ENCODE assay signal across 11 cellular contexts in the genomic region with DNA sequence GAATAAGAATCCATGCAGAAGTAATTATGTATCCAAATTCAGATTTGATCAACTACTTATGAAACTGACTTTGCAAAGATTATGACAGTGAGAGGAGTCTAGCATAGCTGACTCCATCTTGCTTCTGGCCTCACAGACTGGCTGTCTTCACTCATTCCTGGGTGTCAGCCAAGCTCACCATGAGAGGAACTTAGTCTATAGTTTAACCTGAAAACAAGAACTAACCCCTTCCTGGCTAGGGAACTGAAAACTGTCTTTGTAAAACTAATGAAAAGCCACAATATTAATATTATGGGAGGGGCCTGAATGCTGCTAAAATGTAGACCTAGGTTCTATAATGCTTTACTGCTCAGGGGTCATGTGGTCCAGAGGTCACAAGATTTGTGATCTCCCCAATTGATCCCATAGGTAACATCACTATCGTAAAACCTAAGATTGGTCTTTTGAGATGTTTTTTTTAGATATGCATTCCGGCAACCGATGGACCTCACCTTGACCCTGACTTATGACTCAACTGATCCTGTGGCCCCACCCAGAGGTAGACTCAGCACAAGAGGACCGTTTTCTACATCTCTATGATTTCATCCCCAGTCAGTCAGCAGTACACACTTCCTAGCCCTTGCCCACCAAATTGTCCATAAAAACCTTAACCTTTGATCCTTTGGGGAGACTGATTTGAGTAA. TPM values are rescaled to one million over a fixed set of nuclear protein-coding genes. Genes with fewer than 3 reads are reported as not detected.
DNase-seq lines count a peak whose midpoint lies in the region; ATAC-seq and TF ChIP-seq lines count a peak whose summit lies in the region.
"Had no signal": no experiment of that assay in that cellular context is flagged by ENCODE, and none has a peak within 500 bp of the region (broad histone marks: within the 10 kb centered on the region; RNA-seq: fewer than 3 reads in every experiment).

No MANE protein-coding gene starts in this region.

- POLR2A ChIA-PET in HCT116 (lab: Charles Lee) = no interaction called here

- intact Hi-C loops in HCT116 (cut with micrococcal nuclease) = no loop called here

- no peak overlapping the region for H4K91ac ChIP-seq in mesenchymal stem cell (ENCODE audit: low read length)

- no peaks in the 10 kb centered on the region for H3K9me3 ChIP-seq in HCT116 (ENCODE audit: control insufficient read depth in 1 of 2, insufficient read depth in 1 of 2, low read depth in 1 of 2, low read length in 2 of 2)
- no peaks in the 10 kb centered on the region for H3K9me3 ChIP-seq in mesenchymal stem cell (ENCODE audit: control insufficient read depth, low read length)
- no peaks in the 10 kb centered on the region for H3K9me3 ChIP-seq in T-helper 17 cell (ENCODE audit: control insufficient read depth, low read length, poor library complexity, severe bottlenecking)

- no peak overlapping the region for H3K9ac ChIP-seq in HCT116 (ENCODE audit: low read length)
- H3K9ac ChIP-seq in mesenchymal stem cell (ENCODE audit: low read length) = no peak overlapping the region

- peak; percentile 19 for DNase-seq in HCT116 (ENCODE audit: low read depth, low spot score)
- peak; percentile 40 for DNase-seq in MV-4-11 (lab: John Stamatoyannopoulos, UW)
- DNase-seq in mesenchymal stem cell = peak; percentile 5
- no peak for DNase-seq in T-helper 17 cell
- no peak for DNase-seq in erythroblast (lab: John Stamatoyannopoulos, UW)
- DNase-seq in stimulated activated CD8-positive, alpha-beta memory T cell treated with anti-CD3 and anti-CD28 coated beads, Interleukin-4, amount 100 ng/mL, for 48 hours = no peak
- DNase-seq in activated T-cell treated with anti-CD3 and anti-CD28 coated beads, Interleukin-2, amount 50 U/mL, for 48 hours = no peak
- DNase-seq: activated CD8-positive, alpha-beta memory T cell treated with anti-CD3 and anti-CD28 coated beads, Interleukin-2, amount 50 U/mL, for 4 hours; natural killer cell; NCI-H524 had no signal

- no peak overlapping the region for H4K8ac ChIP-seq in mesenchymal stem cell (ENCODE audit: low read length)

- no peak overlapping the region for H3K27ac Mint-ChIP-seq in T-helper 17 cell
- H3K27ac Mint-ChIP-seq: natural killer cell had no signal

- no peak overlapping the region for H2BK5ac ChIP-seq in mesenchymal stem cell (ENCODE audit: low read depth, low read length, poor library complexity, severe bottlenecking)

- BruUV-seq in HCT116 (replicated peaks; lab: Mats Ljungman, UMichigan) = no TSS peak

- no peaks in the 10 kb centered on the region for H4K20me1 ChIP-seq in HCT116 (ENCODE audit: insufficient read depth)

- H3K27ac ChIP-seq in HCT116 (ENCODE audit: low read depth, low read length) (no peak overlapping the region), mesenchymal stem cell (ENCODE audit: low read length, poor library complexity, severe bottlenecking) (no peak overlapping the region)

- H3K36me3 ChIP-seq in HCT116 (ENCODE audit: control insufficient read depth in 1 of 2, insufficient read depth in 2 of 2, low read length in 2 of 2) = no peaks in the 10 kb centered on the region
- H3K36me3 ChIP-seq in mesenchymal stem cell (ENCODE audit: control insufficient read depth in 1 of 2, insufficient read depth in 2 of 2, low read depth in 1 of 2, low read length in 2 of 2) = no peaks in the 10 kb centered on the region

- H3K4me2 ChIP-seq in HCT116 (ENCODE audit: low read length) (peak overlapping the region; percentile 51), mesenchymal stem cell (ENCODE audit: low read length, poor library complexity, severe bottlenecking) (no peak overlapping the region)

- CTCF ChIA-PET in HCT116 (lab: Charles Lee) = interaction anchor here (1.5 kb wide), 1 partner anchor 187 kb away, joined by 3 read pairs; no protein-coding TSS in a partner anchor

- no peak for TF ChIP-seq POLR2A in HCT116 (IDR thresholded peaks at IDR 0.05; ENCODE audit: borderline replicate concordance, extremely low read depth, insufficient read depth, insufficient read length)
- TF ChIP-seq POLR2A in erythroblast (IDR thresholded peaks at IDR 0.05; ENCODE audit: low read length) = no peak

- H3K4me1 ChIP-seq in HCT116 (ENCODE audit: control insufficient read depth in 1 of 2, insufficient read depth in 2 of 2, low read length in 2 of 2) (peaks cover 16 to 31% of the 10 kb centered on the region in 2 experiments), mesenchymal stem cell (ENCODE audit: control insufficient read depth, insufficient read depth, low read depth, low read length) (no peaks in the 10 kb centered on the region)

- no peak overlapping the region for H3K14ac ChIP-seq in mesenchymal stem cell (ENCODE audit: low read length in 2 of 2)

- H3K79me2 ChIP-seq in HCT116 (ENCODE audit: insufficient read depth, low read length) = no peaks in the 10 kb centered on the region

- 82% methylated on average over 3 of the region's 4 CpGs for WGBS in mesenchymal stem cell

- H3K79me1 ChIP-seq in mesenchymal stem cell (replicated peaks; ENCODE audit: low read length, poor library complexity, severe bottlenecking) = peaks cover 2% of the 10 kb centered on the region

- H3K4me3 ChIP-seq in HCT116 (replicated peaks in 1 of 2; ENCODE audit: low read depth in 1 of 2, low read length in 2 of 2) (no peak overlapping the region), mesenchymal stem cell (ENCODE audit: insufficient read depth in 1 of 2, low read depth in 1 of 2, low read length in 2 of 2) (no peak overlapping the region)

- H3K4me3 Mint-ChIP-seq in T-helper 17 cell = no peak overlapping the region
- H3K4me3 Mint-ChIP-seq: natural killer cell had no signal

- H2AFZ ChIP-seq in HCT116 (ENCODE audit: low read depth, low read length, poor library complexity, severe bottlenecking) = no peak overlapping the region
- H2AFZ ChIP-seq in mesenchymal stem cell (ENCODE audit: low read depth, low read length) = no peak overlapping the region

- no peaks in the 10 kb centered on the region for H3K9me2 ChIP-seq in HCT116 (ENCODE audit: insufficient read depth)

- no peak overlapping the region for H2BK12ac ChIP-seq in mesenchymal stem cell (ENCODE audit: low read length in 2 of 2)

- no peak overlapping the region for H3K23ac ChIP-seq in mesenchymal stem cell (ENCODE audit: low read length in 2 of 2)

- H3K4ac ChIP-seq in mesenchymal stem cell (ENCODE audit: low read depth in 1 of 2, low read length in 2 of 2) = no peak overlapping the region

- H3K27me3 Mint-ChIP-seq in T-helper 17 cell = no peaks in the 10 kb centered on the region

- no peak for TF ChIP-seq CTCF in HCT116 (IDR thresholded peaks at IDR 0.05 in 2 of 3, conservative IDR thresholded peaks at IDR 0.05 in 1 of 3; ENCODE audit: borderline replicate concordance in 1 of 3, insufficient read depth in 1 of 3, low read depth in 2 of 3, low read length in 2 of 3)

- no peak overlapping the region for H2BK15ac ChIP-seq in mesenchymal stem cell (ENCODE audit: low read depth, poor library complexity, severe bottlenecking)

- H3K27me3 ChIP-seq in HCT116 (ENCODE audit: insufficient read depth, low read length) (no peaks in the 10 kb centered on the region), mesenchymal stem cell (ENCODE audit: control insufficient read depth in 1 of 2, insufficient read depth in 1 of 2, low read length in 2 of 2) (no peaks in the 10 kb centered on the region)

- H2BK120ac ChIP-seq in mesenchymal stem cell (ENCODE audit: low read depth, low read length) = no peak overlapping the region

- H3K18ac ChIP-seq in mesenchymal stem cell (ENCODE audit: low read depth in 1 of 2, low read length in 2 of 2) = no peak overlapping the region

- peak; percentile 59 for ATAC-seq in GM18870 (IDR thresholded peaks at IDR 0.05; ENCODE audit: unreplicated experiment)
- ATAC-seq in HCT116 = peak; percentile 70
- ATAC-seq in T-helper 17 cell = no peak
- ATAC-seq: natural killer cell had no signal

- H2AK5ac ChIP-seq in mesenchymal stem cell (ENCODE audit: low read length, severe bottlenecking) = no peak overlapping the region

- H3K4me1 Mint-ChIP-seq in T-helper 17 cell = no peaks in the 10 kb centered on the region
- H3K4me1 Mint-ChIP-seq: natural killer cell had no signal

- RAD21 ChIA-PET in HCT116 (lab: Charles Lee; ENCODE audit: low non-redundant PET in 1 of 2, low total read pairs in 2 of 2, uncharacterized antibody in 2 of 2, unreplicated experiment in 2 of 2) = no interaction called here

- H3K36me3 Mint-ChIP-seq in T-helper 17 cell (ENCODE audit: low read depth) = peaks cover 2% of the 10 kb centered on the region
- H3K36me3 Mint-ChIP-seq: natural killer cell had no signal

- peak; percentile 48; the same call in 1 of the 2 replicates for TF ChIP-seq RAD21 in HCT116 (IDR thresholded peaks at IDR 0.05; ENCODE audit: low read depth)

TF ChIP-seq in HCT116, 20 proteins besides CTCF, POLR2A, EP300 and RAD21:
- peak; percentile 43; the same call in 1 of the 2 replicates for TF ChIP-seq FOSL1 (IDR thresholded peaks at IDR 0.05; ENCODE audit: low read depth)
- TF ChIP-seq, protein P1, sequence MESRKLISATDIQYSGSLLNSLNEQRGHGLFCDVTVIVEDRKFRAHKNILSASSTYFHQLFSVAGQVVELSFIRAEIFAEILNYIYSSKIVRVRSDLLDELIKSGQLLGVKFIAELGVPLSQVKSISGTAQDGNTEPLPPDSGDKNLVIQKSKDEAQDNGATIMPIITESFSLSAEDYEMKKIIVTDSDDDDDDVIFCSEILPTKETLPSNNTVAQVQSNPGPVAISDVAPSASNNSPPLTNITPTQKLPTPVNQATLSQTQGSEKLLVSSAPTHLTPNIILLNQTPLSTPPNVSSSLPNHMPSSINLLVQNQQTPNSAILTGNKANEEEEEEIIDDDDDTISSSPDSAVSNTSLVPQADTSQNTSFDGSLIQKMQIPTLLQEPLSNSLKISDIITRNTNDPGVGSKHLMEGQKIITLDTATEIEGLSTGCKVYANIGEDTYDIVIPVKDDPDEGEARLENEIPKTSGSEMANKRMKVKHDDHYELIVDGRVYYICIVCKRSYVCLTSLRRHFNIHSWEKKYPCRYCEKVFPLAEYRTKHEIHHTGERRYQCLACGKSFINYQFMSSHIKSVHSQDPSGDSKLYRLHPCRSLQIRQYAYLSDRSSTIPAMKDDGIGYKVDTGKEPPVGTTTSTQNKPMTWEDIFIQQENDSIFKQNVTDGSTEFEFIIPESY (IDR thresholded peaks at IDR 0.05; ENCODE audit: extremely low read depth, insufficient replicate concordance, low read length) = no peak
- TF ChIP-seq ATF3 (IDR thresholded peaks at IDR 0.05) = no peak
- peak; percentile 6 for TF ChIP-seq TCF7L2 (IDR thresholded peaks at IDR 0.05; ENCODE audit: borderline replicate concordance, extremely low read depth, insufficient read depth, insufficient read length)
- no peak for TF ChIP-seq SIN3A (IDR thresholded peaks at IDR 0.05; ENCODE audit: low read depth)
- peak; percentile 37; the same call in 1 of the 2 replicates for TF ChIP-seq JUND (IDR thresholded peaks at IDR 0.05)

RNA-seq across cellular contexts. Expression of gene ATP1B1, which starts 55.2 kb away (rescaled TPM):
- total RNA-seq in HCT116 (2021; ENCODE audit: unreplicated experiment) = 48.6 TPM
- polyA plus RNA-seq in HCT116 (2012) = 27.1 and 29.1 TPM in 2 replicates
- 59.9 TPM for polyA plus RNA-seq in mesenchymal stem cell (2013, experiment 1 of 2)
- 62.4 TPM for polyA plus RNA-seq in mesenchymal stem cell (2013, experiment 2 of 2)
- total RNA-seq in T-helper 17 cell = 1 to 10 TPM; 3.5 to 7.1 TPM

Comparison
In these comparisons a context has a peak if more than half of its experiments do, and no peak if none do; other contexts are left out.
1. DNase-seq: peak in HCT116 (single experiment), MV-4-11 (single experiment) and mesenchymal stem cell (single experiment); none in T-helper 17 cell (0 of 3), erythroblast (0 of 2), stimulated activated CD8-positive, alpha-beta memory T cell treated with anti-CD3 and anti-CD28 coated beads, Interleukin-4, amount 100 ng/mL, for 48 hours (single experiment) and activated T-cell treated with anti-CD3 and anti-CD28 coated beads, Interleukin-2, amount 50 U/mL, for 48 hours (0 of 2).